Comparison of ENCODE assay signal across 16 cellular contexts in genomic region chr3:134150476-134150875, GRCh38.
"Had no signal": no experiment of that assay in that cellular context is flagged by ENCODE, and none has a peak within 500 bp of the region (broad histone marks: within the 10 kb centered on the region; RNA-seq: fewer than 3 reads in every experiment).

No MANE protein-coding gene starts in this region.

- H3K4me3 ChIP-seq: heart left ventricle, left ventricle myocardium inferior, sigmoid colon, skin epidermis, stomach had no signal

- ATAC-seq: effector memory CD8-positive, alpha-beta T cell had no signal

- H3K27me3 ChIP-seq: heart left ventricle, sigmoid colon, stomach had no signal

- H3K27ac ChIP-seq: left ventricle myocardium inferior, sigmoid colon had no signal

- DNase-seq: cortex of kidney; effector memory CD8-positive, alpha-beta T cell; foreskin melanocyte; heart left ventricle; hypothalamus; islet precursor cell; left ventricle myocardium inferior; mesendoderm; naive B cell; posterior cingulate gyrus; sigmoid colon; stimulated activated CD4-positive, alpha-beta T cell treated with anti-CD3 and anti-CD28 coated beads, Interleukin-2, amount 100 ng/mL, for 24 hours; stimulated activated naive CD4-positive, alpha-beta T cell; stomach; substantia nigra had no signal

- H3K9me3 ChIP-seq: heart left ventricle, left ventricle myocardium inferior, sigmoid colon, stomach had no signal
